Comparison of ENCODE assay signal across 19 cellular contexts in genomic region chr10:21943633-21944265, GRCh38. TPM values are rescaled to one million over a fixed set of nuclear protein-coding genes. Genes with fewer than 3 reads are reported as not detected.
DNase-seq lines count a peak whose midpoint lies in the region; ATAC-seq, FAIRE-seq and TF ChIP-seq lines count a peak whose summit lies in the region.
"Had no signal": no experiment of that assay in that cellular context is flagged by ENCODE, and none has a peak within 500 bp of the region (broad histone marks: within the 10 kb centered on the region; RNA-seq: fewer than 3 reads in every experiment).

No MANE protein-coding gene starts in this region.

- H2AFZ ChIP-seq in mammary epithelial cell (ENCODE audit: low read depth, low read length) (no peak overlapping the region), K562 (ENCODE audit: low read depth, low read length) (peak overlapping the region; percentile 16)

- H3K4me3 ChIP-seq in mammary epithelial cell (replicated peaks in 1 of 3; ENCODE audit: insufficient read depth in 1 of 3, low read depth in 2 of 3, low read length in 3 of 3) (no peak overlapping the region), NB4 (ENCODE audit: low read depth, low read length) (no peak overlapping the region), K562 (no peak overlapping the region), small intestine (ENCODE audit: low read depth in 1 of 2, low read length in 2 of 2) (no peak overlapping the region)
- H3K4me3 ChIP-seq: body of pancreas, left ventricle myocardium inferior, prostate gland had no signal

- H3K27ac ChIP-seq in mammary epithelial cell (ENCODE audit: insufficient read depth, low read depth, low read length) (no peak overlapping the region), K562 (ENCODE audit: extremely low read depth, low read depth, low read length) (peak overlapping the region; percentile 44; the same call in 2 of the 3 replicates), small intestine (ENCODE audit: low read depth in 1 of 2, low read length in 1 of 2) (no peak overlapping the region)
- H3K27ac ChIP-seq: body of pancreas, left ventricle myocardium inferior, prostate gland had no signal

- no peak for TF ChIP-seq RAD21 in K562 (CRISPR knock-in tag; conservative IDR thresholded peaks at IDR 0.05 in 1 of 2, IDR thresholded peaks at IDR 0.05 in 1 of 2)

- no peak overlapping the region for H3K27ac Mint-ChIP-seq in MCF 10A (ENCODE audit: low read depth, unreplicated experiment)

- TF ChIP-seq EP300 in K562 (IDR thresholded peaks at IDR 0.05; ENCODE audit: low read length): no peak

- intact Hi-C loops in MCF 10A (cut with micrococcal nuclease) (no loop called here), mammary epithelial cell (cut with micrococcal nuclease) (no loop called here), K562 (cut with micrococcal nuclease) (loop anchor here (2.0 kb wide), 1 partner anchor 137 kb away; no protein-coding TSS in a partner anchor)

- BruUV-seq in MCF 10A (replicated peaks; lab: Mats Ljungman, UMichigan) (no TSS peak), mammary epithelial cell (replicated peaks; lab: Mats Ljungman, UMichigan) (no TSS peak), K562 (replicated peaks; lab: Mats Ljungman, UMichigan) (no TSS peak)

- no peaks in the 10 kb centered on the region for H3K9me3 Mint-ChIP-seq in MCF 10A (ENCODE audit: unreplicated experiment)

- no peak for TF ChIP-seq POLR2A in NB4 (IDR thresholded peaks at IDR 0.05; ENCODE audit: extremely low read depth, insufficient read length)
- no peak for TF ChIP-seq POLR2A in K562 (conservative IDR thresholded peaks at IDR 0.05)

- H3K36me3 Mint-ChIP-seq in MCF 10A (ENCODE audit: insufficient read depth, unreplicated experiment): peaks cover 7% of the 10 kb centered on the region

- peak; percentile 26 for DNase-seq in MCF 10A (ENCODE audit: unreplicated experiment)
- DNase-seq in mammary epithelial cell: no peak
- peak; percentile 87 for DNase-seq in NB4 (ENCODE audit: low read depth)
- DNase-seq in K562 (ENCODE audit: extremely low read depth in 1 of 4, low spot score in 3 of 4): no peak
- DNase-seq in small intestine: no peak
- DNase-seq in D721Med (ENCODE audit: insufficient read length, low spot score): no peak
- DNase-seq: activated CD4-positive, CD25-positive, alpha-beta regulatory T cell; activated naive CD4-positive, alpha-beta T cell treated with Interleukin-2 at 50 U/mL for 16 hours; body of pancreas; Caco-2; effector CD8-positive, alpha-beta T cell; foreskin fibroblast; left ventricle myocardium inferior; naive B cell; NCI-H1436; NCI-H2227 treated with DMSO at 0.1 percent for 48 hours had no signal

- H3K9ac ChIP-seq in mammary epithelial cell (ENCODE audit: insufficient read depth, low read length): no peak overlapping the region
- 0 out of 4 replicates have a peak overlapping the region, but pooled peaks of 1 of the 2 experiments have one; percentile 3 for H3K9ac ChIP-seq in K562 (ENCODE audit: insufficient read depth in 1 of 2, low read depth in 2 of 2, low read length in 2 of 2)

- CTCF ChIA-PET in MCF 10A (lab: Yijun Ruan, JAX): interaction anchor here (0.6 to 1.1 kb wide), 4 partner anchors 30 to 544 kb away, joined by 3 to 4 read pairs (median 3); no protein-coding TSS in a partner anchor
- CTCF ChIA-PET in mammary epithelial cell (lab: Charles Lee; ENCODE audit: low non-redundant PET): no interaction called here
- CTCF ChIA-PET in K562 (lab: Yijun Ruan, JAX; ENCODE audit: low intra/inter-chr PET ratio): no interaction called here

- H3K4me2 ChIP-seq in mammary epithelial cell (ENCODE audit: insufficient read depth, low read depth, low read length): no peak overlapping the region
- H3K4me2 ChIP-seq in K562 (ENCODE audit: insufficient read depth, low read length): no peak overlapping the region

- POLR2A ChIA-PET in MCF 10A (lab: Yijun Ruan, JAX) (interaction anchor here (0.6 to 1.3 kb wide), 8 partner anchors 10 to 1026 kb away, joined by 3 to 6 read pairs (median 4); no protein-coding TSS in a partner anchor), K562 (lab: Yijun Ruan, JAX) (interaction anchor here (0.7 to 1.0 kb wide), 2 partner anchors 10 to 55 kb away, joined by 3 read pairs; no protein-coding TSS in a partner anchor)

- H3K36me3 ChIP-seq in mammary epithelial cell (ENCODE audit: insufficient read depth, low read length) (no peaks in the 10 kb centered on the region), K562 (ENCODE audit: control insufficient read depth, insufficient read depth, low read length) (no peaks in the 10 kb centered on the region; the same call in 2 of the 3 replicates), small intestine (ENCODE audit: control insufficient read depth in 2 of 2, insufficient read depth in 2 of 2, low read length in 2 of 2) (no peaks in the 10 kb centered on the region)
- H3K36me3 ChIP-seq: left ventricle myocardium inferior, prostate gland had no signal

- in situ Hi-C loops in mammary epithelial cell (cut with MboI; ENCODE audit: low sequenced_read_pairs in 2 of 2): loop anchor here (25.0 kb wide), 1 partner anchor 656 kb away; no protein-coding TSS in a partner anchor
- in situ Hi-C loops in K562 (cut with MboI): loop anchor here (25.0 kb wide), 1 partner anchor 456 kb away; no protein-coding TSS in a partner anchor

- H3K4me1 Mint-ChIP-seq in MCF 10A (ENCODE audit: insufficient read depth, unreplicated experiment): peaks cover 21% of the 10 kb centered on the region

- dilution Hi-C loops in mammary epithelial cell (cut with HindIII; ENCODE audit: low sequenced_read_pairs): no loop called here

- no peaks in the 10 kb centered on the region for H3K9me1 ChIP-seq in K562 (ENCODE audit: control insufficient read depth, insufficient read depth, low read length)

- no peaks in the 10 kb centered on the region for H3K27me3 Mint-ChIP-seq in MCF 10A (ENCODE audit: insufficient read depth, unreplicated experiment)
- H3K27me3 Mint-ChIP-seq: naive B cell had no signal

- ATAC-seq in K562 (peak; percentile 59), GM18873 (IDR thresholded peaks at IDR 0.05; ENCODE audit: low FRiP score, unreplicated experiment) (no peak), HG03108 (IDR thresholded peaks at IDR 0.05; ENCODE audit: unreplicated experiment) (no peak)
- ATAC-seq: body of pancreas had no signal

- H3K79me2 ChIP-seq in mammary epithelial cell (ENCODE audit: insufficient read depth, low read length) (peaks cover 20% of the 10 kb centered on the region), K562 (ENCODE audit: control insufficient read depth, insufficient read depth, low read length) (peaks cover 72% of the 10 kb centered on the region)

- TF ChIP-seq CTCF in MCF 10A (IDR thresholded peaks at IDR 0.05; ENCODE audit: unreplicated experiment): no peak
- TF ChIP-seq CTCF in mammary epithelial cell (conservative IDR thresholded peaks at IDR 0.05 in 1 of 2, IDR thresholded peaks at IDR 0.05 in 1 of 2; ENCODE audit: extremely low read depth in 1 of 2, insufficient read depth in 1 of 2, low read depth in 1 of 2, low read length in 2 of 2): no peak
- TF ChIP-seq CTCF in NB4 (IDR thresholded peaks at IDR 0.05; ENCODE audit: low read depth, low read length): no peak
- no peak for TF ChIP-seq CTCF in K562 (IDR thresholded peaks at IDR 0.05 in 2 of 3, conservative IDR thresholded peaks at IDR 0.05 in 1 of 3; ENCODE audit: insufficient read depth in 2 of 3, low read depth in 1 of 3, low read length in 3 of 3)
- TF ChIP-seq CTCF in D721Med (IDR thresholded peaks at IDR 0.05; ENCODE audit: insufficient read depth, missing control alignments): no peak

- H3K27me3 ChIP-seq in mammary epithelial cell (ENCODE audit: insufficient read depth, low read length) (no peaks in the 10 kb centered on the region), K562 (ENCODE audit: control insufficient read depth in 2 of 2, insufficient read depth in 2 of 2, low read length in 2 of 2) (no peaks in the 10 kb centered on the region), small intestine (ENCODE audit: control insufficient read depth in 2 of 2, insufficient read depth in 2 of 2, low read length in 2 of 2) (no peaks in the 10 kb centered on the region)
- H3K27me3 ChIP-seq: body of pancreas had no signal

- FAIRE-seq in K562 (lab: Jason Lieb, UNC) (peak; percentile 57), small intestine (lab: Jason Lieb, UNC) (peak; percentile 15), D721Med (lab: Jason Lieb, UNC) (no peak)

- no peak overlapping the region for H3K4me3 Mint-ChIP-seq in MCF 10A (ENCODE audit: unreplicated experiment)
- H3K4me3 Mint-ChIP-seq: naive B cell had no signal

- no peaks in the 10 kb centered on the region for H4K20me1 ChIP-seq in mammary epithelial cell (ENCODE audit: insufficient read depth, low read length)
- H4K20me1 ChIP-seq in K562 (replicated peaks; ENCODE audit: control insufficient read depth, insufficient read depth, low read length): no peaks in the 10 kb centered on the region

- H3K9me3 ChIP-seq in mammary epithelial cell (replicated peaks; ENCODE audit: insufficient read depth, low read length): no peaks in the 10 kb centered on the region
- no peaks in the 10 kb centered on the region for H3K9me3 ChIP-seq in K562 (replicated peaks; ENCODE audit: control insufficient read depth, insufficient read depth, low read depth, low read length)
- no peaks in the 10 kb centered on the region for H3K9me3 ChIP-seq in small intestine (ENCODE audit: control insufficient read depth, low read depth)
- H3K9me3 ChIP-seq: body of pancreas, Caco-2, left ventricle myocardium inferior, prostate gland had no signal

- 100% methylated on average over 2 of the region's 2 CpGs for WGBS in mammary epithelial cell (ENCODE audit: low coverage, missing lambda C conversion rate)
- 17% methylated on average over 2 of the region's 2 CpGs for WGBS in K562 (ENCODE audit: insufficient coverage, low coverage, missing lambda C conversion rate)
- 79 to 94% (median 87%) methylated on average over 2 of the region's 2 CpGs for WGBS in small intestine, 3 donors

- H3K4me1 ChIP-seq in mammary epithelial cell (ENCODE audit: insufficient read depth, low read length): no peaks in the 10 kb centered on the region
- peaks cover 0 to 22% of the 10 kb centered on the region in 2 experiments; a peak in 3 of 5 replicates for H3K4me1 ChIP-seq in K562 (replicated peaks in 1 of 2; ENCODE audit: control insufficient read depth in 2 of 2, insufficient read depth in 2 of 2, low read length in 2 of 2)
- no peaks in the 10 kb centered on the region for H3K4me1 ChIP-seq in small intestine (ENCODE audit: control insufficient read depth in 2 of 2, insufficient read depth in 1 of 2, low read depth in 1 of 2, low read length in 1 of 2)
- H3K4me1 ChIP-seq: Caco-2, prostate gland had no signal

RNA-seq across cellular contexts. Expression of gene DNAJC1, which starts 59.8 kb away (rescaled TPM):
- 57.8 and 69.5 TPM in 2 replicates for total RNA-seq in MCF 10A (2022)
- 10 to 100 TPM; 33.0 to 56.5 TPM for total RNA-seq in mammary epithelial cell
- polyA plus RNA-seq in mammary epithelial cell: 18.2 TPM
- polyA minus RNA-seq in mammary epithelial cell: 3.8 TPM
- 29.4 and 61.1 TPM in 2 replicates for total RNA-seq in K562 (2011; cell fraction: chromatin; rRNA removed; ENCODE audit: low replicate concordance)
- total RNA-seq in K562 (2011; cell fraction: nucleolus; rRNA removed): 34.9 and 39.7 TPM in 2 replicates
- 35.4 and 45.9 TPM in 2 replicates for total RNA-seq in K562 (2011; cell fraction: nucleoplasm; rRNA removed)
- 57.7 and 77.6 TPM in 2 replicates for total RNA-seq in K562 (2014; rRNA removed)
- 40.3 and 46.3 TPM in 2 replicates for total RNA-seq in K562 (2014; rRNA removed; fragmentation: Illumina TruSeq; extraction: Trizol)
- total RNA-seq in K562 (2015; rRNA removed; fragmentation: Illumina TruSeq; extraction: Trizol): 43.7 and 47.5 TPM in 2 replicates
- total RNA-seq in K562 (2021): 36.4 and 39.6 TPM in 2 replicates
- 57.6 and 63.4 TPM in 2 replicates for polyA plus RNA-seq in K562 (2011; rRNA removed)
- polyA plus RNA-seq in K562 (2011; cell fraction: cytosol; rRNA removed): 21.2 and 30.8 TPM in 2 replicates
- polyA plus RNA-seq in K562 (2011; cell fraction: nucleus; rRNA removed): 23.2 and 30.1 TPM in 2 replicates
- 30.9 and 42.9 TPM in 2 replicates for polyA plus RNA-seq in K562 (2012)
- 39.7 and 52.9 TPM in 2 replicates for polyA plus RNA-seq in K562 (2014; fragmentation: Illumina TruSeq; extraction: Trizol)
- polyA plus RNA-seq in K562 (2014; fragmentation: Nextera tagmentation; extraction: Ambion mirVana): 1 to 10 TPM; 5.4 to 6.5 TPM
- polyA plus RNA-seq in K562 (2014; rRNA removed): 45.4 and 60.6 TPM in 2 replicates
- 44.3 and 45.7 TPM in 2 replicates for polyA minus RNA-seq in K562 (2011; rRNA and poly(A)+ RNA removed)
- polyA minus RNA-seq in K562 (2011; cell fraction: cytosol; rRNA and poly(A)+ RNA removed): 18.0 and 26.0 TPM in 2 replicates
- polyA minus RNA-seq in K562 (2011; cell fraction: nucleus; rRNA and poly(A)+ RNA removed): 39.7 and 46.4 TPM in 2 replicates
- 10 to 100 TPM; 20.6 to 30.0 (median 28.6) TPM for polyA plus RNA-seq in small intestine

Comparison
In these comparisons a context has a peak if more than half of its experiments do, and no peak if none do; other contexts are left out.
1. DNase-seq: peak in MCF 10A (single experiment) and NB4 (single experiment); none in mammary epithelial cell (single experiment), K562 (0 of 4), small intestine (single experiment) and D721Med (single experiment).